Comparison of ENCODE assay signal across 12 cellular contexts in the genomic region with DNA sequence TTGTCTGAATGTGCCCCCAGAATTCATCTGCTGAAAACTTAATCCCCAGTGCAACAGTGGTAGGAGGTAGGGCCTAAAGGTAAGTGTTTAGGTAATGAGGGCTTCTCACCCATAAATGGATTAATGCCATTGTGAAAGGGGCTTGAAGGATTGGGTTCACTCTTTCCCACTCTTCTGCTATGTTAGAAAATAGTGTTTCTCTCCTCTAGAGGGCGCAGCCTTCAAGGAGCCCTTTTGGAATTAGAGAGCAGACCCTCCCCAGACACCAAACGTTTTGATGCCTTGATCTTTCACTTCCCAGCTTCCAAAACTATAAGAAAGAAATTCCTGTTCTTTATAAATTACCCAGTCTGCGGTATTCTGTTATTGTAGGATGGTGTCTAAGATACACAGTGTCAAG.
DNase-seq lines count a peak whose midpoint lies in the region; TF ChIP-seq lines count a peak whose summit lies in the region.
"Had no signal": no experiment of that assay in that cellular context is flagged by ENCODE, and none has a peak within 500 bp of the region (broad histone marks: within the 10 kb centered on the region; RNA-seq: fewer than 3 reads in every experiment).

No MANE protein-coding gene starts in this region.

- H3K4me3 ChIP-seq in epithelial cell of proximal tubule (ENCODE audit: low read depth, low read length) = no peak overlapping the region
- H3K4me3 ChIP-seq: adrenal gland, ovary, upper lobe of left lung had no signal

- H3K27me3 Mint-ChIP-seq in immature natural killer cell (ENCODE audit: low read depth in 3 of 3) = peaks cover 0 to 2% (median 0%) of the 10 kb centered on the region in 3 donors

- H3K4me1 Mint-ChIP-seq in immature natural killer cell = no peaks in the 10 kb centered on the region

- H3K9me3 Mint-ChIP-seq in immature natural killer cell = peaks cover 0 to 2% (median 0%) of the 10 kb centered on the region in 6 donors

- TF ChIP-seq CTCF in AG09319 (IDR thresholded peaks at IDR 0.05; ENCODE audit: low read depth, low read length) (peak; percentile 5; the same call in 1 of the 2 replicates), GM13977 (IDR thresholded peaks at IDR 0.05; ENCODE audit: extremely low read depth, insufficient read depth, missing control alignments) (peak; percentile 58), epithelial cell of proximal tubule (conservative IDR thresholded peaks at IDR 0.05; ENCODE audit: low read depth, low read length) (peak; percentile 48)

- H3K36me3 Mint-ChIP-seq in immature natural killer cell = no peaks in the 10 kb centered on the region

- DNase-seq in AG09319 (ENCODE audit: extremely low read depth, low read depth) (no peak), GM13977 (ENCODE audit: low spot score) (no peak), NCI-H526 treated with DMSO at 0.1 percent for 48 hours (lab: John Stamatoyannopoulos, UW) (peak; percentile 0), epithelial cell of proximal tubule (ENCODE audit: low read depth) (no peak), immature natural killer cell (no peak), AG08396 (ENCODE audit: low spot score) (no peak)
- no peak for DNase-seq in activated CD8-positive, alpha-beta memory T cell treated with anti-CD3 and anti-CD28 coated beads, Interleukin-2, amount 50 U/mL, for 4 hours
- no peak for DNase-seq in central memory CD4-positive, alpha-beta T cell
- DNase-seq: activated CD4-positive, alpha-beta T cell treated with anti-CD3 and anti-CD28 coated beads, Interleukin-2, amount 50 U/mL, for 48 hours; adrenal gland; ovary; upper lobe of left lung had no signal

- H3K4me3 Mint-ChIP-seq in immature natural killer cell = no peak overlapping the region

- in situ Hi-C loops in GM13977 (cut with MboI; ENCODE audit: low pct_unique_long_range_greater_than_20kb, low sequenced_read_pairs, unreplicated experiment) = no loop called here

- no peak overlapping the region for H3K27ac Mint-ChIP-seq in immature natural killer cell

Comparison
In these comparisons a context has a peak if more than half of its experiments do, and no peak if none do; other contexts are left out.
1. CTCF ChIP-seq: peak in every context shown above with its lines; median percentile 58 in GM13977; 48 in epithelial cell of proximal tubule; 5 in AG09319.